ENCODE assay signal across 23 cellular contexts in the genomic region with DNA sequence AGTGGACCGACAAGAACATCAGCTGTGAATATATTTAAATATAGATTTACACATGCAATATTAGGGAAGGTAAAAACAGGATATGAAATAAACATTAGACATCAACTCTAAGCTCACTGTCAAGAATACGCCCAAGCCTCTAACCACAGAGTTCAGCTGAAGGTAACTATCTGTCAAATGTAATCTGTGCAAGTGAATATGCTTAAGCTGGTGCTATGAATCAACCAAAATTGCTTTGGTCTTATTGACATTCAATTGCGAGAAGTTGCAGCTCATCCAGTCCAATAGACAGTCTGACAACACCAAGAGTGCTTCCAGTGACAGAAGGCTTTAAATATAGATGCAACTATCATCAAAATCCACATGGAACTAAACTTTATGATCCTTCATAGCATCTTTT. TPM values are rescaled to one million over a fixed set of nuclear protein-coding genes. Genes with fewer than 3 reads are reported as not detected.
"Had no signal": no experiment of that assay in that cellular context is flagged by ENCODE, and none has a peak within 500 bp of the region (broad histone marks: within the 10 kb centered on the region; RNA-seq: fewer than 3 reads in every experiment).

No MANE protein-coding gene starts in this region.

- DNase-seq: activated CD4-positive, alpha-beta T cell treated with anti-CD3 and anti-CD28 coated beads for 4 hours; activated CD8-positive, alpha-beta memory T cell treated with anti-CD3 and anti-CD28 coated beads, Interleukin-2, amount 50 U/mL, for 4 hours; activated CD8-positive, alpha-beta T cell treated with anti-CD3 and anti-CD28 coated beads for 36 hours; activated naive CD4-positive, alpha-beta T cell treated with anti-CD3 and anti-CD28 coated beads, Interleukin-2, amount 50 U/mL, for 16 hours; activated naive CD8-positive, alpha-beta T cell treated with anti-CD3 and anti-CD28 coated beads, Interleukin-2, amount 10 ng/mL, durations not matched to agents 7 days and 5 days; activated T-cell treated with anti-CD3 and anti-CD28 coated beads, Interleukin-2, amount 50 U/mL, for 72 hours; adrenal gland; aorta; Karpas-422; MM.1S; NCI-H146; NCI-H187 treated with DMSO at 0.1 percent for 48 hours; NCI-H2081 treated with DMSO at 0.1 percent for 48 hours; NCI-H2227 treated with DMSO at 0.1 percent for 48 hours; NCI-H446 treated with DMSO at 0.1 percent for 48 hours; NCI-H524 treated with DMSO at 0.1 percent for 48 hours; NCI-H748 treated with DMSO at 0.1 percent for 48 hours; Right ventricle myocardium superior; SJCRH30 had no signal

- H3K27ac ChIP-seq: adrenal gland, breast epithelium, RWPE1, SJCRH30 had no signal

- H3K27me3 ChIP-seq: adrenal gland, breast epithelium, SJCRH30 had no signal

- H3K36me3 ChIP-seq: adrenal gland, breast epithelium, SJCRH30 had no signal

- H3K4me1 ChIP-seq: adrenal gland, breast epithelium, SJCRH30 had no signal

- H3K9me3 ChIP-seq: adrenal gland, breast epithelium, SJCRH30 had no signal

- H3K4me3 ChIP-seq: adrenal gland, breast epithelium, SJCRH30 had no signal

RNA-seq across cellular contexts. Expression of a gene that starts 32.3 kb away (rescaled TPM):
- total RNA-seq: activated CD8-positive, alpha-beta T cell treated with anti-CD3 and anti-CD28 coated beads for 36 hours; activated naive CD8-positive, alpha-beta T cell treated with anti-CD3 and anti-CD28 coated beads, Interleukin-2, amount 10 ng/mL, durations not matched to agents 7 days and 5 days; activated T-cell treated with anti-CD3 and anti-CD28 coated beads, Interleukin-2, amount 50 U/mL, for 72 hours; activated T-helper 2 cell treated with anti-CD3 and anti-CD28 coated beads, Interferon-gamma antibody, Interleukin-2, Interleukin-4, amounts not matched to agents 10 μg/mL and 5 μg/mL and 100 μg/mL, durations not matched to agents 14 hours and 24 hours and 36 hours; aorta; breast epithelium; OCI-LY7 had no signal
